Comparison of ENCODE assay signal across 1 cellular context in the genomic region with DNA sequence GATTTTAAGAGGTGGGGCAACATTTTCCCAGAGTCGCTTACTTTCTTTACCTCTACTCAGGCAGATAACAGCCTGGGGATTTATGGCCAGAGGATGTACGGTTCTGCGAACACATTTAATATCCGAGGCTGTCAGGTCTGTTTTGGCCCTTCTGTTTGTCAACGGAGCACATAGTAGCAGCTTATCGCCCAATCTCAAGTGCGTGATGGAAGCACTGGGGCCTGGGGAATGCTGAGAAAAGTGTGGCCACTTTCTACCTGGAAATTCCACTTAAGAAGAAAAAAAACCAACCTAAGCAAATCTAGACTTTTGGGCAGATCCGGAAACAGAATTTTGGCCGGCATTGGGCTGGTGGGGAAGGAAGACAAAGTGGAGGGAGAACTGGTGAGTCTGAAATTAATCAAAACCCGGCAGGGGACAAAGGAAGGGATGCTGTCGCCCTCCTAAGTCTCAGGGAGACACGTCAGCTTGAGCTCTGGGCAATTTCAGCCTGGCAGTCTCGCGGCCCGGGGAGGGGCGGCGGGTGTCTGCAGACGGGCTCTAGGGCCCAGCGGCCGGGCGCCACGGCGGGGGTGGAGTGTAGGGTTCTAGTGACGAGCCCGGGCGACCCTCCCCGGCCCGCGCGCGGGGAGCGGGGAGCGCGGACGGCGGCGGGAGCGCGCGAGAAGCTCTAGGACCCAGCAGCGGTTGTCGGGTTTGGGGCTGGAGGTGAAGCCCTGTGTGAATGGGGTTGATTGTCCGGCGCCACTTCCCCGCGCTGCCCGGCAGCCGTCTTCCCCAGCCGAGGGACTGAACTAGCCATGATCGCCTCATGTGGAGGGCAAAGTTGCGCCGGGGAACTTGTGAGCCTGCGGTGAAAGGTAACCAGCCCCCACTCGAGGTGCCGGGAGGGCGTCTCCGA.
A peak's percentile ranks its signal among the peaks of the same experiment; 100 is the strongest.
TF ChIP-seq lines count a peak whose summit lies in the region.

AMOTL1 (plus strand) TSS at position 656 of the 901 bp plus-strand sequence; CDS start at position 812, 156 bp downstream.

TF ChIP-seq in K562, 482 proteins besides CTCF, POLR2A, EP300 and RAD21 (continued from another document and continues in another):
- TF ChIP-seq HMGN3 (IDR thresholded peaks at IDR 0.05; ENCODE audit: borderline replicate concordance, extremely low read depth, insufficient read length, low read depth, low read length) (peak; percentile 59), ZNF253 (CRISPR knock-in tag; conservative IDR thresholded peaks at IDR 0.05) (no peak), ZNF766 (CRISPR knock-in tag; conservative IDR thresholded peaks at IDR 0.05) (0 out of 2 replicates have a peak, but pooled peaks have one; percentile 34), HOXB6 (CRISPR knock-in tag; IDR thresholded peaks at IDR 0.05; ENCODE audit: borderline replicate concordance) (no peak), ZNF431 (CRISPR knock-in tag; IDR thresholded peaks at IDR 0.05) (no peak), CREB5 (CRISPR knock-in tag; IDR thresholded peaks at IDR 0.05) (no peak), NR2C1 (IDR thresholded peaks at IDR 0.05) (no peak), NR2C1 (tag; IDR thresholded peaks at IDR 0.05) (no peak), OTX1 (CRISPR knock-in tag; IDR thresholded peaks at IDR 0.05) (0 out of 2 replicates have a peak, but pooled peaks have one; percentile 22), YY1 (IDR thresholded peaks at IDR 0.05; ENCODE audit: borderline replicate concordance in 1 of 3, control insufficient read depth in 1 of 3, extremely low read depth in 1 of 3, insufficient read depth in 3 of 3, insufficient read length in 1 of 3, insufficient replicate concordance in 2 of 3, low read depth in 1 of 3, low read length in 2 of 3) (peak in 1 of 3 experiments; percentile 15), ZNF347 (CRISPR knock-in tag; IDR thresholded peaks at IDR 0.05; ENCODE audit: low read depth) (no peak), TCF15 (CRISPR knock-in tag; IDR thresholded peaks at IDR 0.05) (no peak), HSF4 (CRISPR knock-in tag; IDR thresholded peaks at IDR 0.05; ENCODE audit: borderline replicate concordance) (no peak), CHD4 (IDR thresholded peaks at IDR 0.05; ENCODE audit: insufficient read depth, insufficient replicate concordance, low read depth, low read length, poor library complexity, severe bottlenecking) (no peak), MNT (conservative IDR thresholded peaks at IDR 0.05) (peak in 1 of 2 experiments; percentile 51; a peak in 1 of 4 replicates), REST (CRISPR knock-in tag; IDR thresholded peaks at IDR 0.05; ENCODE audit: low read depth) (0 out of 2 replicates have a peak, but pooled peaks have one; percentile 28), FOXK1 (CRISPR knock-in tag; IDR thresholded peaks at IDR 0.05; ENCODE audit: borderline replicate concordance) (no peak), CHCHD3 (CRISPR knock-in tag; IDR thresholded peaks at IDR 0.05) (no peak), ZNF121 (CRISPR knock-in tag; conservative IDR thresholded peaks at IDR 0.05) (no peak), ILK (tag; IDR thresholded peaks at IDR 0.05; ENCODE audit: borderline replicate concordance, low read depth) (no peak), CEBPZ (IDR thresholded peaks at IDR 0.05; ENCODE audit: borderline replicate concordance, low read depth, low read length) (no peak), DACH1 (IDR thresholded peaks at IDR 0.05; ENCODE audit: partially characterized antibody) (no peak), SRSF3 (IDR thresholded peaks at IDR 0.05; ENCODE audit: insufficient read depth, low read length) (no peak), ZNF57 (CRISPR knock-in tag; IDR thresholded peaks at IDR 0.05) (no peak), BRD9 (IDR thresholded peaks at IDR 0.05; ENCODE audit: low read depth, partially characterized antibody) (peak; percentile 73)
- TF ChIP-seq, protein P1, sequence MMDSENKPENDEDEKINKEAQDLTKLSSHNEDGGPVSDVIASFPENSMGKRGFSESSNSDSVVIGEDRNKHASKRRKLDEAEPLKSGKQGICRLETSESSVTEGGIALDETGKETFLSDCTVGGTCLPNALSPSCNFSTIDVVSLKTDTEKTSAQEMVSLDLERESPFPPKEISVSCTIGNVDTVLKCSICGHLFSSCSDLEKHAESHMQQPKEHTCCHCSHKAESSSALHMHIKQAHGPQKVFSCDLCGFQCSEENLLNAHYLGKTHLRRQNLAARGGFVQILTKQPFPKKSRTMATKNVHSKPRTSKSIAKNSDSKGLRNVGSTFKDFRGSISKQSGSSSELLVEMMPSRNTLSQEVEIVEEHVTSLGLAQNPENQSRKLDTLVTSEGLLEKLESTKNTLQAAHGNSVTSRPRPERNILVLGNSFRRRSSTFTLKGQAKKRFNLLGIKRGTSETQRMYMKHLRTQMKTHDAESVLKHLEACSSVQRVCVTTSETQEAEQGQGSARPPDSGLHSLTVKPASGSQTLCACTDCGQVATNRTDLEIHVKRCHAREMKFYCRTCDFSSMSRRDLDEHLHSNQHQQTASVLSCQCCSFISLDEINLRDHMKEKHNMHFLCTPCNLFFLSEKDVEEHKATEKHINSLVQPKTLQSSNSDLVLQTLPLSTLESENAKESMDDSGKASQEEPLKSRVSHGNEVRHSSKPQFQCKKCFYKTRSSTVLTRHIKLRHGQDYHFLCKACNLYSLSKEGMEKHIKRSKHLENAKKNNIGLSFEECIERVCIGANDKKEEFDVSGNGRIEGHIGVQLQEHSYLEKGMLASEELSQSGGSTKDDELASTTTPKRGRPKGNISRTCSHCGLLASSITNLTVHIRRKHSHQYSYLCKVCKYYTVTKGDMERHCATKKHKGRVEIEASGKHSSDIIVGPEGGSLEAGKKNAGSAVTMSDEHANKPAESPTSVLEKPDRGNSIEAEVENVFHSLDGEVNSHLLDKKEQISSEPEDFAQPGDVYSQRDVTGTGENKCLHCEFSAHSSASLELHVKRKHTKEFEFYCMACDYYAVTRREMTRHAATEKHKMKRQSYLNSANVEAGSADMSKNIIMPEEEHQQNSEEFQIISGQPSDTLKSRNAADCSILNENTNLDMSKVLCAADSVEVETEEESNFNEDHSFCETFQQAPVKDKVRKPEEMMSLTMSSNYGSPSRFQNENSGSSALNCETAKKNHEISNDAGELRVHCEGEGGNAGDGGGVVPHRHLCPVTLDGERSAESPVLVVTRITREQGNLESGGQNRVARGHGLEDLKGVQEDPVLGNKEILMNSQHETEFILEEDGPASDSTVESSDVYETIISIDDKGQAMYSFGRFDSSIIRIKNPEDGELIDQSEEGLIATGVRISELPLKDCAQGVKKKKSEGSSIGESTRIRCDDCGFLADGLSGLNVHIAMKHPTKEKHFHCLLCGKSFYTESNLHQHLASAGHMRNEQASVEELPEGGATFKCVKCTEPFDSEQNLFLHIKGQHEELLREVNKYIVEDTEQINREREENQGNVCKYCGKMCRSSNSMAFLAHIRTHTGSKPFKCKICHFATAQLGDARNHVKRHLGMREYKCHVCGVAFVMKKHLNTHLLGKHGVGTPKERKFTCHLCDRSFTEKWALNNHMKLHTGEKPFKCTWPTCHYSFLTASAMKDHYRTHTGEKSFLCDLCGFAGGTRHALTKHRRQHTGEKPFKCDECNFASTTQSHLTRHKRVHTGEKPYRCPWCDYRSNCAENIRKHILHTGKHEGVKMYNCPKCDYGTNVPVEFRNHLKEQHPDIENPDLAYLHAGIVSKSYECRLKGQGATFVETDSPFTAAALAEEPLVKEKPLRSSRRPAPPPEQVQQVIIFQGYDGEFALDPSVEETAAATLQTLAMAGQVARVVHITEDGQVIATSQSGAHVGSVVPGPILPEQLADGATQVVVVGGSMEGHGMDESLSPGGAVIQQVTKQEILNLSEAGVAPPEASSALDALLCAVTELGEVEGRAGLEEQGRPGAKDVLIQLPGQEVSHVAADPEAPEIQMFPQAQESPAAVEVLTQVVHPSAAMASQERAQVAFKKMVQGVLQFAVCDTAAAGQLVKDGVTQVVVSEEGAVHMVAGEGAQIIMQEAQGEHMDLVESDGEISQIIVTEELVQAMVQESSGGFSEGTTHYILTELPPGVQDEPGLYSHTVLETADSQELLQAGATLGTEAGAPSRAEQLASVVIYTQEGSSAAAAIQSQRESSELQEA (IDR thresholded peaks at IDR 0.05; ENCODE audit: low read depth), result no peak
- TF ChIP-seq, protein P2, sequence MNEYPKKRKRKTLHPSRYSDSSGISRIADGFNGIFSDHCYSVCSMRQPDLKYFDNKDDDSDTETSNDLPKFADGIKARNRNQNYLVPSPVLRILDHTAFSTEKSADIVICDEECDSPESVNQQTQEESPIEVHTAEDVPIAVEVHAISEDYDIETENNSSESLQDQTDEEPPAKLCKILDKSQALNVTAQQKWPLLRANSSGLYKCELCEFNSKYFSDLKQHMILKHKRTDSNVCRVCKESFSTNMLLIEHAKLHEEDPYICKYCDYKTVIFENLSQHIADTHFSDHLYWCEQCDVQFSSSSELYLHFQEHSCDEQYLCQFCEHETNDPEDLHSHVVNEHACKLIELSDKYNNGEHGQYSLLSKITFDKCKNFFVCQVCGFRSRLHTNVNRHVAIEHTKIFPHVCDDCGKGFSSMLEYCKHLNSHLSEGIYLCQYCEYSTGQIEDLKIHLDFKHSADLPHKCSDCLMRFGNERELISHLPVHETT (CRISPR knock-in tag; conservative IDR thresholded peaks at IDR 0.05 in 1 of 2, IDR thresholded peaks at IDR 0.05 in 1 of 2), result peak in 1 of 2 experiments; percentile 63; a peak in 2 of 4 replicates
